20 cellular contexts compared by ENCODE assay signal in the genomic region with DNA sequence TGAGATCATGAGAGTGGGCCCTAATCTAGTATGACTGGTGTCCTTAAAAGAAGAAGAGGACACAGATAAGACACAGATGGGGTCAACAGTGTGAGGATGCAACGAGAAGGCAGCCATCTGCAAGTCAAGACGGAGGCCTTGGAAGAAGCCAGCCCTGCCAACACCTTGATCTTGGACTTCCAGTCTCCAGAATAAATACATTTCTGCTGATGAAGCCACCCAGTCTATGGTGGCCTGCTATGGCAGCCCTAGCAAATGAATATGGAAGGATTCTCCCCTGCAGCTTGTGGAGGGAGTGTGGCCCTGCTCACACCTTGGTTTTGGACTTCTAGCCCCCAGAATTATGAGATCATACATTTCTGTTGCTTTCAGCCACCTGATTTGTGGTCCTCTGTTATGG. TPM values are rescaled to one million over a fixed set of nuclear protein-coding genes. Genes with fewer than 3 reads are reported as not detected.
DNase-seq lines count a peak whose midpoint lies in the region; ATAC-seq, FAIRE-seq and TF ChIP-seq lines count a peak whose summit lies in the region.
"Had no signal": no experiment of that assay in that cellular context is flagged by ENCODE, and none has a peak within 500 bp of the region (broad histone marks: within the 10 kb centered on the region; RNA-seq: fewer than 3 reads in every experiment).

No MANE protein-coding gene starts in this region.

- no peak for TF ChIP-seq RAD21 in HepG2 (CRISPR knock-in tag; IDR thresholded peaks at IDR 0.05)

- H3K9me3 ChIP-seq in right lobe of liver, result no peaks in the 10 kb centered on the region
- H3K9me3 ChIP-seq in HepG2 (ENCODE audit: low read length), result no peaks in the 10 kb centered on the region
- H3K9me3 ChIP-seq in neural progenitor cell (ENCODE audit: low read depth), result no peaks in the 10 kb centered on the region
- H3K9me3 ChIP-seq: BLaER1 treated with 17β-estradiol and CSF1 and Interleukin-3, amounts not matched to agents 10 nM and 100 nM had no signal

- H3K9ac ChIP-seq in HepG2 (ENCODE audit: insufficient read depth, low read depth, low read length), result no peak overlapping the region
- no peak overlapping the region for H3K9ac ChIP-seq in neural progenitor cell
- H3K9ac ChIP-seq: BLaER1 treated with 17β-estradiol and CSF1 and Interleukin-3, amounts not matched to agents 10 nM and 100 nM had no signal

- H3K27me3 ChIP-seq in right lobe of liver (no peaks in the 10 kb centered on the region), HepG2 (ENCODE audit: control insufficient read depth in 1 of 2, insufficient read depth in 2 of 2, low read length in 2 of 2) (no peaks in the 10 kb centered on the region), neural progenitor cell (no peaks in the 10 kb centered on the region)
- H3K27me3 ChIP-seq: BLaER1 treated with 17β-estradiol and CSF1 and Interleukin-3, amounts not matched to agents 10 nM and 100 nM had no signal

- TF ChIP-seq POLR2A in right lobe of liver (IDR thresholded peaks at IDR 0.05), result no peak
- no peak for TF ChIP-seq POLR2A in HepG2 (IDR thresholded peaks at IDR 0.05; ENCODE audit: insufficient read depth in 1 of 2, low read depth in 2 of 2, low read length in 2 of 2)

- ATAC-seq in right lobe of liver (no peak), HepG2 (no peak), left colon (no peak)
- ATAC-seq: CD8-positive, alpha-beta T cell; GM12878 had no signal

- no TSS peak for BruUV-seq in HepG2 (replicated peaks; lab: Mats Ljungman, UMichigan)

- H3K4me2 ChIP-seq in HepG2 (ENCODE audit: low read depth, low read length) (no peak overlapping the region), neural progenitor cell (no peak overlapping the region)

- peaks cover 3% of the 10 kb centered on the region for H3K27me3 Mint-ChIP-seq in neural progenitor cell (ENCODE audit: insufficient read depth, low read depth)
- no peaks in the 10 kb centered on the region for H3K27me3 Mint-ChIP-seq in type B pancreatic cell
- H3K27me3 Mint-ChIP-seq: B cell had no signal

- no peaks in the 10 kb centered on the region for H4K20me1 ChIP-seq in HepG2 (ENCODE audit: insufficient read depth, low read length)
- H4K20me1 ChIP-seq in neural progenitor cell (ENCODE audit: low read depth), result peaks cover 13% of the 10 kb centered on the region

- POLR2A ChIA-PET in HepG2 (lab: Yijun Ruan, JAX), result no interaction called here

- TF ChIP-seq CTCF in right lobe of liver (IDR thresholded peaks at IDR 0.05) (no peak), HepG2 (CRISPR knock-in tag; IDR thresholded peaks at IDR 0.05) (no peak), coronary artery (IDR thresholded peaks at IDR 0.05) (no peak), neural progenitor cell (IDR thresholded peaks at IDR 0.05) (no peak), type B pancreatic cell (conservative IDR thresholded peaks at IDR 0.05) (no peak)

- no peak for FAIRE-seq in HepG2 (lab: Jason Lieb, UNC)
- FAIRE-seq: GM12878, H54 had no signal

- CTCF ChIA-PET in HepG2 (lab: Yijun Ruan, JAX; ENCODE audit: low intra/inter-chr PET ratio, low total read pairs), result no interaction called here

- no peaks in the 10 kb centered on the region for H3K36me3 ChIP-seq in right lobe of liver
- peaks cover 0 to 23% of the 10 kb centered on the region in 2 experiments; a peak in 3 of 5 replicates for H3K36me3 ChIP-seq in HepG2 (replicated peaks in 1 of 2; ENCODE audit: control insufficient read depth in 1 of 2, insufficient read depth in 2 of 2, low read length in 2 of 2)
- H3K36me3 ChIP-seq in neural progenitor cell, result no peaks in the 10 kb centered on the region

- peaks cover 56% of the 10 kb centered on the region for H3K79me2 ChIP-seq in HepG2 (ENCODE audit: insufficient read depth, low read length)
- peaks cover 35% of the 10 kb centered on the region for H3K79me2 ChIP-seq in neural progenitor cell (ENCODE audit: low read depth)

- peaks cover 8% of the 10 kb centered on the region for H3F3A ChIP-seq in neural progenitor cell (ENCODE audit: low read depth)

- H3K36me3 Mint-ChIP-seq in neural progenitor cell (peaks cover 7% of the 10 kb centered on the region), type B pancreatic cell (peaks cover 12% of the 10 kb centered on the region)
- H3K36me3 Mint-ChIP-seq: CD8-positive, alpha-beta T cell had no signal

- intact Hi-C loops in right lobe of liver (cut with DNase I) (no loop called here), HepG2 (cut with micrococcal nuclease; ENCODE audit: unreplicated experiment) (no loop called here), left colon (cut with DNase I, micrococcal nuclease) (no loop called here)

- H3K4me1 Mint-ChIP-seq in neural progenitor cell (peaks cover 24% of the 10 kb centered on the region), type B pancreatic cell (ENCODE audit: unreplicated experiment) (peaks cover 42% of the 10 kb centered on the region)

- H2AFZ ChIP-seq in HepG2 (ENCODE audit: low read length) (no peak overlapping the region), neural progenitor cell (replicated peaks) (no peak overlapping the region)

- 100% methylated on average over 2 of the region's 2 CpGs for WGBS in right lobe of liver (ENCODE audit: insufficient coverage, low coverage, low lambda C conversion rate, missing lambda C conversion rate)
- WGBS in HepG2 (ENCODE audit: low lambda C conversion rate), result 93% methylated on average over 2 of the region's 2 CpGs

- peak overlapping the region; percentile 55 for H3K4me3 Mint-ChIP-seq in neural progenitor cell
- no peak overlapping the region for H3K4me3 Mint-ChIP-seq in type B pancreatic cell
- H3K4me3 Mint-ChIP-seq: B cell; CD8-positive, alpha-beta T cell; HFFc6 had no signal

- H3K27ac ChIP-seq in right lobe of liver (peak overlapping the region in 2 of 3 donors; percentile 87 to 95), HepG2 (ENCODE audit: extremely low read length, insufficient read depth, low read length) (no peak overlapping the region), coronary artery (no peak overlapping the region), neural progenitor cell (no peak overlapping the region)

- H3K9me3 Mint-ChIP-seq in neural progenitor cell (no peaks in the 10 kb centered on the region), type B pancreatic cell (no peaks in the 10 kb centered on the region)
- H3K9me3 Mint-ChIP-seq: CD8-positive, alpha-beta T cell; HFFc6 had no signal

- peaks cover 0 to 63% (median 25%) of the 10 kb centered on the region in 4 donors for H3K4me1 ChIP-seq in right lobe of liver
- peaks cover 30% of the 10 kb centered on the region for H3K4me1 ChIP-seq in HepG2 (ENCODE audit: insufficient read depth, low read length)
- H3K4me1 ChIP-seq in neural progenitor cell, result peaks cover 18% of the 10 kb centered on the region

- TF ChIP-seq EP300 in HepG2 (IDR thresholded peaks at IDR 0.05; ENCODE audit: low read depth in 2 of 2, low read length in 2 of 2) (no peak), HepG2 (CRISPR knock-in tag; IDR thresholded peaks at IDR 0.05; ENCODE audit: borderline replicate concordance) (no peak)

- H3K4me3 ChIP-seq in right lobe of liver, result no peak overlapping the region
- no peak overlapping the region for H3K4me3 ChIP-seq in HepG2 (replicated peaks in 1 of 3; ENCODE audit: insufficient read depth in 1 of 3, low read depth in 2 of 3, low read length in 3 of 3)
- H3K4me3 ChIP-seq in coronary artery, result no peak overlapping the region
- no peak overlapping the region for H3K4me3 ChIP-seq in neural progenitor cell
- H3K4me3 ChIP-seq: BLaER1 treated with 17β-estradiol and CSF1 and Interleukin-3, amounts not matched to agents 10 nM and 100 nM; GM12878 had no signal

- in situ Hi-C loops in HepG2 (cut with HindIII; ENCODE audit: extremely low pct_ligation_motif_present, low pct_unique_long_range_greater_than_20kb) (no loop called here), KBM-7 (cut with MboI; ENCODE audit: low pct_unique_long_range_greater_than_20kb, low sequenced_read_pairs) (no loop called here)

- DNase-seq in right lobe of liver (no peak), HepG2 (ENCODE audit: low spot score) (no peak), coronary artery (ENCODE audit: low spot score) (peak; percentile 29), neural progenitor cell (ENCODE audit: low spot score) (no peak), type B pancreatic cell (ENCODE audit: extremely low spot score, unreplicated experiment) (no peak), KBM-7 (no peak), left colon (no peak), D341Med (ENCODE audit: low spot score) (no peak)
- DNase-seq: Calu3; CD8-positive, alpha-beta T cell; DMS 273 treated with DMSO at 0.1 percent for 48 hours; DMS53; DND-41; EL; HCEC 1CT; HFFc6 had no signal

- H3K27ac Mint-ChIP-seq in neural progenitor cell (no peak overlapping the region), type B pancreatic cell (peak overlapping the region; percentile 31)
- H3K27ac Mint-ChIP-seq: B cell; CD8-positive, alpha-beta T cell had no signal

TF ChIP-seq in HepG2, 621 proteins besides CTCF, POLR2A, EP300 and RAD21:
- TF ChIP-seq CEBPG (CRISPR knock-in tag; IDR thresholded peaks at IDR 0.05), result no peak

RNA-seq across cellular contexts. Expression of a gene that starts 12.3 kb away (rescaled TPM):
- total RNA-seq in right lobe of liver (10 to 100 TPM; 29.0 to 60.6 (median 43.1) TPM), HepG2 (2016; rRNA removed; fragmentation: Illumina TruSeq; extraction: Trizol) (13.1 and 18.2 TPM in 2 replicates), neural progenitor cell (ENCODE audit: low replicate concordance) (14.7 and 17.6 TPM in 2 replicates), type B pancreatic cell (ENCODE audit: low replicate concordance) (37.9 and 48.5 TPM in 2 replicates), left colon (10 to 100 TPM; 14.8 to 18.5 TPM)
- total RNA-seq in HepG2 (2016; cell fraction: cytosol; rRNA removed; fragmentation: Illumina TruSeq; extraction: Trizol; ENCODE audit: low read depth), result 4.1 and 4.9 TPM in 2 replicates
- total RNA-seq in HepG2 (2016; cell fraction: insoluble cytoplasmic fraction; rRNA removed; fragmentation: Illumina TruSeq; extraction: Trizol), result 10.5 and 19.8 TPM in 2 replicates
- total RNA-seq in HepG2 (2016; cell fraction: membrane; rRNA removed; fragmentation: Illumina TruSeq; extraction: Trizol), result 7.0 and 7.8 TPM in 2 replicates
- total RNA-seq in HepG2 (2016; cell fraction: nucleus; rRNA removed; fragmentation: Illumina TruSeq; extraction: Trizol), result 22.7 and 28.6 TPM in 2 replicates
- 22.1 and 28.0 TPM in 2 replicates for polyA plus RNA-seq in HepG2 (2011; rRNA removed)
- 5.6 and 9.5 TPM in 2 replicates for polyA plus RNA-seq in HepG2 (2011; cell fraction: cytosol; rRNA removed)
- 92.5 and 147 TPM in 2 replicates for polyA plus RNA-seq in HepG2 (2011; cell fraction: nucleus; rRNA removed)
- polyA plus RNA-seq in HepG2 (2012), result 14.2 and 17.3 TPM in 2 replicates
- polyA plus RNA-seq in HepG2 (2016; cell fraction: cytosol; fragmentation: Illumina TruSeq; extraction: Trizol; ENCODE audit: low read depth), result 2.1 and 2.2 TPM in 2 replicates
- polyA plus RNA-seq in HepG2 (2016; cell fraction: insoluble cytoplasmic fraction; fragmentation: Illumina TruSeq; extraction: Trizol; ENCODE audit: low read depth), result 12.5 and 14.6 TPM in 2 replicates
- polyA plus RNA-seq in HepG2 (2016; cell fraction: membrane; fragmentation: Illumina TruSeq; extraction: Trizol; ENCODE audit: low read depth), result 6.0 and 6.2 TPM in 2 replicates
- polyA plus RNA-seq in HepG2 (2016; cell fraction: nucleus; fragmentation: Illumina TruSeq; extraction: Trizol; ENCODE audit: insufficient read depth, low read depth), result 62.2 and 63.8 TPM in 2 replicates
- 14.1 and 41.2 TPM in 2 replicates for polyA minus RNA-seq in HepG2 (2011; rRNA and poly(A)+ RNA removed; ENCODE audit: low replicate concordance)
- 7.6 and 10.5 TPM in 2 replicates for polyA minus RNA-seq in HepG2 (2011; cell fraction: cytosol; rRNA and poly(A)+ RNA removed)
- 27.8 and 33.2 TPM in 2 replicates for polyA minus RNA-seq in HepG2 (2011; cell fraction: nucleus; rRNA and poly(A)+ RNA removed)

Comparison
In these comparisons a context has a peak if more than half of its experiments do, and no peak if none do; other contexts are left out.
1. H3K27ac ChIP-seq: peak in right lobe of liver (2 of 3); none in HepG2 (single experiment), coronary artery (0 of 2) and neural progenitor cell (single experiment).